ENCODE assay signal across 8 cellular contexts in genomic region chr7:76282344-76283253, GRCh38. TPM values are rescaled to one million over a fixed set of nuclear protein-coding genes. Genes with fewer than 3 reads are reported as not detected.
DNase-seq lines count a peak whose midpoint lies in the region; ATAC-seq and TF ChIP-seq lines count a peak whose summit lies in the region.

No MANE protein-coding gene starts in this region.

- H3K36me3 ChIP-seq in gastroesophageal sphincter (no peaks in the 10 kb centered on the region), psoas muscle (ENCODE audit: insufficient read depth in 1 of 2, low read depth in 1 of 2) (no peaks in the 10 kb centered on the region)

- peak overlapping the region in 2 of 4 donors; percentile 14 to 48 for H3K27ac ChIP-seq in gastroesophageal sphincter
- H3K27ac ChIP-seq in psoas muscle = no peak overlapping the region

- WGBS in gastroesophageal sphincter (ENCODE audit: low coverage in 1 of 2), 2 donors = 40% methylated on average over 1 of the region's 98 CpGs; no CpG with 5 or more reads in 1 of the 2 donors
- 2% methylated on average over 69 to 98 of the region's 98 CpGs for WGBS in psoas muscle, 3 donors

- H3K4me3 ChIP-seq in gastroesophageal sphincter = peak overlapping the region; percentile 25 to 60
- peak overlapping the region; percentile 64 for H3K4me3 ChIP-seq in psoas muscle

- intact Hi-C loops in psoas muscle (cut with DNase I) = no loop called here

- H3K4me3 Mint-ChIP-seq in WTC11 = peak overlapping the region; percentile 83

- TF ChIP-seq CTCF in WTC11 (IDR thresholded peaks at IDR 0.05) (no peak), gastroesophageal sphincter (IDR thresholded peaks at IDR 0.05) (no peak), psoas muscle (IDR thresholded peaks at IDR 0.05) (no peak)

- H3K27me3 Mint-ChIP-seq in WTC11 (ENCODE audit: low read depth) = peaks cover 57% of the 10 kb centered on the region

- CTCF ChIA-PET in WTC11 (lab: Charles Lee) = interaction anchor here (0.6 to 5.5 kb wide), 14 partner anchors 8 to 214 kb away, joined by 3 to 35 read pairs (median 5); partner anchors contain the start of gene YWHAG

- no peak for TF ChIP-seq POLR2A in gastroesophageal sphincter (IDR thresholded peaks at IDR 0.05)

- ATAC-seq in WTC11 = peak; percentile 66
- peak; percentile 67 for ATAC-seq in gastroesophageal sphincter
- peak; percentile 20 to 63 (median 46) for ATAC-seq in psoas muscle
- ATAC-seq in GM18873 (IDR thresholded peaks at IDR 0.05; ENCODE audit: low FRiP score, unreplicated experiment) = no peak
- ATAC-seq in HG03565 (IDR thresholded peaks at IDR 0.05; ENCODE audit: unreplicated experiment) = no peak
- ATAC-seq in HG03025 (IDR thresholded peaks at IDR 0.05; ENCODE audit: low FRiP score, unreplicated experiment) = no peak
- ATAC-seq in HG02973 (IDR thresholded peaks at IDR 0.05; ENCODE audit: unreplicated experiment) = no peak

- H3K9me3 ChIP-seq in gastroesophageal sphincter (no peaks in the 10 kb centered on the region), psoas muscle (no peaks in the 10 kb centered on the region)

- no peak for TF ChIP-seq EP300 in gastroesophageal sphincter (IDR thresholded peaks at IDR 0.05)

- POLR2A ChIA-PET in WTC11 (lab: Charles Lee) = interaction anchor here (0.6 to 1.5 kb wide), 7 partner anchors 9 to 235 kb away, joined by 3 to 8 read pairs (median 3); partner anchors contain the start of genes HSPB1, MDH2 and STYXL1

- H3K9me3 Mint-ChIP-seq in WTC11 = no peaks in the 10 kb centered on the region

- H3K27me3 ChIP-seq in gastroesophageal sphincter (peaks cover 52% of the 10 kb centered on the region), psoas muscle (ENCODE audit: insufficient read depth in 3 of 3, low read length in 2 of 3) (peaks cover 0 to 34% (median 9%) of the 10 kb centered on the region in 3 donors)

- no peak overlapping the region for H3K27ac Mint-ChIP-seq in WTC11

- H3K4me1 Mint-ChIP-seq in WTC11 = peaks cover 19% of the 10 kb centered on the region

- H3K4me1 ChIP-seq in gastroesophageal sphincter (peaks cover 0 to 27% (median 0%) of the 10 kb centered on the region in 3 donors), psoas muscle (no peaks in the 10 kb centered on the region)

- H3K36me3 Mint-ChIP-seq in WTC11 = no peaks in the 10 kb centered on the region; the same call in 1 of the 2 replicates

- DNase-seq in D341Med (ENCODE audit: low spot score) = peak; percentile 78
- peak; percentile 71 for DNase-seq in WTC11 (ENCODE audit: low spot score)
- peak in 1 of 2 donors; percentile 63 for DNase-seq in psoas muscle

TF ChIP-seq in WTC11, 78 proteins besides CTCF, POLR2A, EP300 and RAD21:
- 0 out of 2 replicates have a peak, but pooled peaks have one; percentile 23 for TF ChIP-seq ZNF263 (CRISPR knock-in tag; IDR thresholded peaks at IDR 0.05; ENCODE audit: low read depth)
- TF ChIP-seq ZBTB43 (CRISPR knock-in tag; IDR thresholded peaks at IDR 0.05) = no peak
- no peak for TF ChIP-seq ZNF317 (CRISPR knock-in tag; IDR thresholded peaks at IDR 0.05; ENCODE audit: borderline replicate concordance, low read depth)
- TF ChIP-seq ELF4 (CRISPR knock-in tag; IDR thresholded peaks at IDR 0.05; ENCODE audit: low read depth) = 0 out of 2 replicates have a peak, but pooled peaks have one; percentile 44
- 0 out of 2 replicates have a peak, but pooled peaks have one; percentile 26 for TF ChIP-seq JUN (CRISPR knock-in tag; IDR thresholded peaks at IDR 0.05)
- TF ChIP-seq ZNF219 (CRISPR knock-in tag; IDR thresholded peaks at IDR 0.05; ENCODE audit: borderline replicate concordance) = no peak
- TF ChIP-seq FOXJ3 (CRISPR knock-in tag; IDR thresholded peaks at IDR 0.05; ENCODE audit: borderline replicate concordance) = no peak

RNA-seq across cellular contexts. Expression of gene HSPB1, which starts 19.9 kb away (rescaled TPM):
- total RNA-seq in WTC11 (2021) (202 to 299 TPM (median 285 TPM) in 3 replicates), gastroesophageal sphincter (1,000 to 10,000 TPM in 2 of 4 donors, 100 to 1,000 TPM in 2; 880 to 2,548 (median 1,000) TPM), psoas muscle (1,000 to 10,000 TPM; 2,972 to 5,803 (median 5,243) TPM)
- polyA plus RNA-seq in psoas muscle = 1,000 to 10,000 TPM; 1,312 to 4,364 (median 1,775) TPM

Comparison
In these comparisons a context has a peak if more than half of its experiments do, and no peak if none do; other contexts are left out.
1. ATAC-seq: peak in WTC11 (single experiment), gastroesophageal sphincter (single experiment) and psoas muscle (4 of 4); none in GM18873 (single experiment), HG03565 (single experiment), HG03025 (single experiment) and HG02973 (single experiment).